24 cellular contexts compared by ENCODE assay signal in the genomic region with DNA sequence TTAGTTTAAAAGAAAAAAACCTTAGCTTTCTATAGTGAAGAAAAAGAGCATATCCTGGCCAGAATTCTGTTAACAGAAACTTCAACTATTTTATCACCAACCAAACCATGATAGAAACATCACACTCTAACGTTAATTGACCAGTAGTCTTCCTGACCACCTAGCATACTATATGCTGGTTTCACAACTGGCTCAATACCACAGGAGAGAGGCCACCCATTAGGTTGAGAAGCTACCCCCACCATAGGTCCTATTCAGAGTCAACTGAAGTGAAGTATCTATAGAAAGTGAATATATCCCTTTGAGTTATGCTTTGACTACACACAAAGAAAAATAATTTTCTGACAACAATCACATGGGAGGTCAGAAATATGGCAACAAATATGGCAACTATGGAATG.
DNase-seq lines count a peak whose midpoint lies in the region; ATAC-seq, FAIRE-seq and TF ChIP-seq lines count a peak whose summit lies in the region.
"Had no signal": no experiment of that assay in that cellular context is flagged by ENCODE, and none has a peak within 500 bp of the region (broad histone marks: within the 10 kb centered on the region; RNA-seq: fewer than 3 reads in every experiment).

No MANE protein-coding gene starts in this region.

- no peak overlapping the region for H2AFZ ChIP-seq in GM12878 (ENCODE audit: control insufficient read depth, low read depth, low read length)
- H2AFZ ChIP-seq: GM23338 had no signal

- CTCF ChIA-PET in activated CD8-positive, alpha-beta T cell treated with anti-CD3 and anti-CD28 coated beads for 36 hours (lab: Charles Lee), result interaction anchor here (0.8 to 1.5 kb wide), 5 partner anchors 8 to 188 kb away, joined by 3 to 5 read pairs (median 4); partner anchors contain the start of gene DNAH7
- CTCF ChIA-PET in activated CD8-positive, alpha-beta T cell treated with anti-CD3 and anti-CD28 coated beads, Interleukin-2, amount 10 ng/mL, durations not matched to agents 7 days and 5 days (lab: Charles Lee), result interaction anchor here (0.9 to 1.4 kb wide), 5 partner anchors 9 to 20 kb away, joined by 3 to 6 read pairs (median 5); no protein-coding TSS in a partner anchor
- CTCF ChIA-PET in activated B cell treated with CpG ODN at 0.5 μM for 24 hours (lab: Charles Lee), result no interaction called here
- CTCF ChIA-PET in GM12878 (lab: Yijun Ruan, JAX), result interaction anchor here (0.9 to 1.4 kb wide), 3 partner anchors 9 to 179 kb away, joined by 3 read pairs; no protein-coding TSS in a partner anchor
- CTCF ChIA-PET in CD8-positive, alpha-beta T cell (lab: Charles Lee), result interaction anchor here (1.1 to 1.3 kb wide), 3 partner anchors 17 to 20 kb away, joined by 3 to 4 read pairs (median 3); no protein-coding TSS in a partner anchor

- POLR2A ChIA-PET in activated CD8-positive, alpha-beta T cell treated with anti-CD3 and anti-CD28 coated beads for 36 hours (lab: Charles Lee), result interaction anchor here (0.6 to 12.9 kb wide), 4 partner anchors 13 to 105 kb away, joined by 3 to 158 read pairs (median 4); no protein-coding TSS in a partner anchor
- POLR2A ChIA-PET in activated CD8-positive, alpha-beta T cell treated with anti-CD3 and anti-CD28 coated beads, Interleukin-2, amount 10 ng/mL, durations not matched to agents 7 days and 5 days (lab: Charles Lee), result interaction anchor here (0.6 to 8.6 kb wide), 3 partner anchors 13 to 45 kb away, joined by 3 to 261 read pairs (median 4); no protein-coding TSS in a partner anchor
- POLR2A ChIA-PET in activated B cell treated with CpG ODN at 0.5 μM for 24 hours (lab: Charles Lee) (interaction anchor here (0.6 to 1.4 kb wide), 3 partner anchors 10 to 663 kb away, joined by 3 to 5 read pairs (median 5); no protein-coding TSS in a partner anchor), GM12878 (lab: Charles Lee) (interaction anchor here (0.8 to 0.9 kb wide), 2 partner anchors 8 to 16 kb away, joined by 3 to 4 read pairs; no protein-coding TSS in a partner anchor)
- POLR2A ChIA-PET in CD8-positive, alpha-beta T cell (lab: Charles Lee), result interaction anchor here (1.3 kb wide), 2 partner anchors 78 to 92 kb away, joined by 3 to 4 read pairs; no protein-coding TSS in a partner anchor

- no peak for TF ChIP-seq POLR2A in GM12878 (IDR thresholded peaks at IDR 0.05; ENCODE audit: low read depth, low read length)
- TF ChIP-seq POLR2A in esophagus muscularis mucosa (IDR thresholded peaks at IDR 0.05; ENCODE audit: low read depth), result no peak

- H3K27me3 Mint-ChIP-seq in activated CD8-positive, alpha-beta T cell treated with anti-CD3 and anti-CD28 coated beads for 36 hours, result no peaks in the 10 kb centered on the region
- no peaks in the 10 kb centered on the region for H3K27me3 Mint-ChIP-seq in activated CD8-positive, alpha-beta T cell treated with anti-CD3 and anti-CD28 coated beads, Interleukin-2, amount 10 ng/mL, durations not matched to agents 7 days and 5 days (ENCODE audit: low read depth)
- H3K27me3 Mint-ChIP-seq in activated B cell treated with CpG ODN at 0.5 μM for 24 hours, result no peaks in the 10 kb centered on the region
- no peaks in the 10 kb centered on the region for H3K27me3 Mint-ChIP-seq in CD8-positive, alpha-beta T cell (ENCODE audit: low read depth)
- H3K27me3 Mint-ChIP-seq: B cell had no signal

- SMC1A ChIA-PET in GM12878 (lab: Charles Lee; ENCODE audit: uncharacterized antibody, unreplicated experiment), result interaction anchor here (0.6 to 5.3 kb wide), 12 partner anchors 11 to 197 kb away, joined by 3 to 47 read pairs (median 4); no protein-coding TSS in a partner anchor

- H3K9me3 Mint-ChIP-seq in activated CD8-positive, alpha-beta T cell treated with anti-CD3 and anti-CD28 coated beads for 36 hours, result peaks cover 12% of the 10 kb centered on the region
- H3K9me3 Mint-ChIP-seq in activated CD8-positive, alpha-beta T cell treated with anti-CD3 and anti-CD28 coated beads, Interleukin-2, amount 10 ng/mL, durations not matched to agents 7 days and 5 days (ENCODE audit: insufficient read depth), result peaks cover 3% of the 10 kb centered on the region
- no peaks in the 10 kb centered on the region for H3K9me3 Mint-ChIP-seq in activated B cell treated with CpG ODN at 0.5 μM for 24 hours
- no peaks in the 10 kb centered on the region for H3K9me3 Mint-ChIP-seq in CD8-positive, alpha-beta T cell
- H3K9me3 Mint-ChIP-seq: CD14-positive monocyte, GM23338 had no signal

- no peak overlapping the region for H3K4me3 ChIP-seq in GM12865 (ENCODE audit: low read depth, low read length)
- no peak overlapping the region for H3K4me3 ChIP-seq in GM12878
- H3K4me3 ChIP-seq in esophagus muscularis mucosa, result no peak overlapping the region
- H3K4me3 ChIP-seq in CD8-positive, alpha-beta T cell (ENCODE audit: low read depth, low read length), result no peak overlapping the region
- H3K4me3 ChIP-seq: GM23338, HAP-1 had no signal

- in situ Hi-C loops in GM12878 (cut with MboI), result loop anchor here (25.0 kb wide), 1 partner anchor 94 kb away; the partner anchor contains the start of gene STK17B

- peak overlapping the region; percentile 70 for H3K27ac Mint-ChIP-seq in activated CD8-positive, alpha-beta T cell treated with anti-CD3 and anti-CD28 coated beads for 36 hours
- no peak overlapping the region for H3K27ac Mint-ChIP-seq in activated CD8-positive, alpha-beta T cell treated with anti-CD3 and anti-CD28 coated beads, Interleukin-2, amount 10 ng/mL, durations not matched to agents 7 days and 5 days
- H3K27ac Mint-ChIP-seq in activated B cell treated with CpG ODN at 0.5 μM for 24 hours, result peak overlapping the region; percentile 32
- no peak overlapping the region for H3K27ac Mint-ChIP-seq in CD8-positive, alpha-beta T cell
- H3K27ac Mint-ChIP-seq: B cell, CD14-positive monocyte, GM23338 had no signal

- H4K20me1 ChIP-seq in GM12878 (ENCODE audit: control insufficient read depth, insufficient read depth), result no peaks in the 10 kb centered on the region

- no peak overlapping the region for H3K27ac ChIP-seq in GM12878 (ENCODE audit: control insufficient read depth, insufficient read depth)
- no peak overlapping the region for H3K27ac ChIP-seq in esophagus muscularis mucosa (replicated peaks in 1 of 4)
- H3K27ac ChIP-seq in CD8-positive, alpha-beta T cell (ENCODE audit: low read depth, low read length), result no peak overlapping the region
- H3K27ac ChIP-seq: RWPE1 had no signal

- TF ChIP-seq RAD21 in GM12878 (IDR thresholded peaks at IDR 0.05; ENCODE audit: insufficient read depth, low read depth, low read length), result no peak

- BruUV-seq in GM12878 (replicated peaks; lab: Mats Ljungman, UMichigan), result no TSS peak

- no peak for TF ChIP-seq CTCF in activated CD8-positive, alpha-beta T cell treated with anti-CD3 and anti-CD28 coated beads for 36 hours (IDR thresholded peaks at IDR 0.05)
- no peak for TF ChIP-seq CTCF in GM12865 (IDR thresholded peaks at IDR 0.05; ENCODE audit: insufficient read depth, low read depth, low read length, missing control alignments)
- no peak for TF ChIP-seq CTCF in activated B cell treated with CpG ODN at 0.5 μM for 24 hours (IDR thresholded peaks at IDR 0.05)
- TF ChIP-seq CTCF in GM12878 (IDR thresholded peaks at IDR 0.05 in 2 of 3, conservative IDR thresholded peaks at IDR 0.05 in 1 of 3; ENCODE audit: control insufficient read depth in 2 of 3, extremely low read depth in 1 of 3, insufficient read depth in 1 of 3, low read depth in 3 of 3, low read length in 3 of 3), result no peak
- TF ChIP-seq CTCF in esophagus muscularis mucosa (IDR thresholded peaks at IDR 0.05), result no peak
- no peak for TF ChIP-seq CTCF in CD8-positive, alpha-beta T cell (IDR thresholded peaks at IDR 0.05)

- H3K9me3 ChIP-seq in GM12878 (replicated peaks; ENCODE audit: control insufficient read depth, insufficient read depth, low read length), result no peaks in the 10 kb centered on the region
- no peaks in the 10 kb centered on the region for H3K9me3 ChIP-seq in esophagus muscularis mucosa
- H3K9me3 ChIP-seq in CD8-positive, alpha-beta T cell (ENCODE audit: low read length), result no peaks in the 10 kb centered on the region
- H3K9me3 ChIP-seq: HAP-1 had no signal

- H3K36me3 ChIP-seq in GM12878 (ENCODE audit: control insufficient read depth in 2 of 2, insufficient read depth in 2 of 2, low read length in 1 of 2), result peaks cover 0 to 12% of the 10 kb centered on the region in 2 experiments; a peak in 2 of 4 replicates
- peaks cover 0 to 50% (median 0%) of the 10 kb centered on the region in 4 donors for H3K36me3 ChIP-seq in esophagus muscularis mucosa
- no peaks in the 10 kb centered on the region for H3K36me3 ChIP-seq in CD8-positive, alpha-beta T cell (ENCODE audit: insufficient read depth, low read length)
- H3K36me3 ChIP-seq: HAP-1 had no signal

- FAIRE-seq in GM12878 (lab: Jason Lieb, UNC), result no peak
- FAIRE-seq: A204.1 had no signal

- H3K4me3 Mint-ChIP-seq in activated CD8-positive, alpha-beta T cell treated with anti-CD3 and anti-CD28 coated beads for 36 hours, result no peak overlapping the region
- no peak overlapping the region for H3K4me3 Mint-ChIP-seq in activated CD8-positive, alpha-beta T cell treated with anti-CD3 and anti-CD28 coated beads, Interleukin-2, amount 10 ng/mL, durations not matched to agents 7 days and 5 days
- no peak overlapping the region for H3K4me3 Mint-ChIP-seq in activated B cell treated with CpG ODN at 0.5 μM for 24 hours
- H3K4me3 Mint-ChIP-seq in CD8-positive, alpha-beta T cell, result no peak overlapping the region
- H3K4me3 Mint-ChIP-seq: B cell, CD14-positive monocyte, GM23338 had no signal

- 0% methylated on average over 1 of the region's 1 CpG for WGBS in GM12878 (ENCODE audit: insufficient coverage, insufficient replicate concordance, low lambda C conversion rate, missing lambda C conversion rate)
- WGBS in esophagus muscularis mucosa, result 79% methylated on average over 1 of the region's 1 CpG

- intact Hi-C loops in activated CD8-positive, alpha-beta T cell treated with anti-CD3 and anti-CD28 coated beads for 36 hours (cut with micrococcal nuclease), result no loop called here
- intact Hi-C loops in activated B cell treated with CpG ODN at 0.5 μM for 24 hours (cut with micrococcal nuclease) (no loop called here), GM12878 (cut with micrococcal nuclease; ENCODE audit: unreplicated experiment) (no loop called here), esophagus muscularis mucosa (cut with DNase I) (no loop called here)
- intact Hi-C loops in CD8-positive, alpha-beta T cell (cut with DNase I, micrococcal nuclease), result no loop called here

- TF ChIP-seq EP300 in GM12878 (IDR thresholded peaks at IDR 0.05; ENCODE audit: borderline replicate concordance in 1 of 2, control insufficient read depth in 1 of 2, low read depth in 2 of 2, low read length in 2 of 2), result no peak
- no peak for TF ChIP-seq EP300 in esophagus muscularis mucosa (IDR thresholded peaks at IDR 0.05)

- no peak overlapping the region for H3K4me2 ChIP-seq in GM12878 (ENCODE audit: control insufficient read depth, insufficient read depth)
- H3K4me2 ChIP-seq: GM23338 had no signal

- H3K36me3 Mint-ChIP-seq in activated CD8-positive, alpha-beta T cell treated with anti-CD3 and anti-CD28 coated beads for 36 hours (ENCODE audit: low read depth), result peaks cover 15% of the 10 kb centered on the region
- peaks cover 27% of the 10 kb centered on the region for H3K36me3 Mint-ChIP-seq in activated CD8-positive, alpha-beta T cell treated with anti-CD3 and anti-CD28 coated beads, Interleukin-2, amount 10 ng/mL, durations not matched to agents 7 days and 5 days (ENCODE audit: low read depth)
- H3K36me3 Mint-ChIP-seq in activated B cell treated with CpG ODN at 0.5 μM for 24 hours (ENCODE audit: low read depth), result no peaks in the 10 kb centered on the region
- no peaks in the 10 kb centered on the region for H3K36me3 Mint-ChIP-seq in CD8-positive, alpha-beta T cell
- H3K36me3 Mint-ChIP-seq: CD14-positive monocyte had no signal

- H3K27me3 ChIP-seq in GM12878 (replicated peaks in 1 of 2; ENCODE audit: control insufficient read depth in 2 of 2, insufficient read depth in 2 of 2, low read length in 1 of 2) (no peaks in the 10 kb centered on the region), esophagus muscularis mucosa (no peaks in the 10 kb centered on the region)
- H3K27me3 ChIP-seq in CD8-positive, alpha-beta T cell (ENCODE audit: insufficient read depth, low read length), result no peaks in the 10 kb centered on the region

- peaks cover 75% of the 10 kb centered on the region for H3K4me1 Mint-ChIP-seq in activated CD8-positive, alpha-beta T cell treated with anti-CD3 and anti-CD28 coated beads for 36 hours (ENCODE audit: low read depth)
- H3K4me1 Mint-ChIP-seq in activated CD8-positive, alpha-beta T cell treated with anti-CD3 and anti-CD28 coated beads, Interleukin-2, amount 10 ng/mL, durations not matched to agents 7 days and 5 days (ENCODE audit: low read depth), result peaks cover 70% of the 10 kb centered on the region
- H3K4me1 Mint-ChIP-seq in activated B cell treated with CpG ODN at 0.5 μM for 24 hours, result peaks cover 52% of the 10 kb centered on the region
- peaks cover 69% of the 10 kb centered on the region for H3K4me1 Mint-ChIP-seq in CD8-positive, alpha-beta T cell (ENCODE audit: low read depth)

- no peak for ATAC-seq in activated CD8-positive, alpha-beta T cell treated with anti-CD3 and anti-CD28 coated beads for 36 hours
- ATAC-seq in activated CD8-positive, alpha-beta T cell treated with anti-CD3 and anti-CD28 coated beads, Interleukin-2, amount 10 ng/mL, durations not matched to agents 7 days and 5 days, result no peak
- no peak for ATAC-seq in activated B cell treated with CpG ODN at 0.5 μM for 24 hours (ENCODE audit: low read depth)
- peak; percentile 80 for ATAC-seq in GM12878
- ATAC-seq in CD8-positive, alpha-beta T cell, result no peak
- ATAC-seq: GM23338 had no signal

- RAD21 ChIA-PET in GM12878 (lab: Charles Lee; ENCODE audit: unreplicated experiment), result interaction anchor here (1.0 to 2.5 kb wide), 9 partner anchors 8 to 74 kb away, joined by 3 to 11 read pairs (median 5); no protein-coding TSS in a partner anchor

- H3K4me1 ChIP-seq in GM12878 (ENCODE audit: control insufficient read depth, insufficient read depth, low read length) (no peaks in the 10 kb centered on the region), esophagus muscularis mucosa (no peaks in the 10 kb centered on the region)
- H3K4me1 ChIP-seq in CD8-positive, alpha-beta T cell (ENCODE audit: insufficient read depth, low read length), result peaks cover 41% of the 10 kb centered on the region
- H3K4me1 ChIP-seq: HAP-1 had no signal

- no peaks in the 10 kb centered on the region for H3K79me2 ChIP-seq in GM12878 (ENCODE audit: control insufficient read depth, insufficient read depth, low read length)

- H3K9ac ChIP-seq in GM12878 (ENCODE audit: control insufficient read depth, insufficient read depth, low read length), result no peak overlapping the region

- DNase-seq in activated CD8-positive, alpha-beta T cell treated with anti-CD3 and anti-CD28 coated beads for 36 hours, result no peak
- DNase-seq in activated CD8-positive, alpha-beta T cell treated with anti-CD3 and anti-CD28 coated beads, Interleukin-2, amount 10 ng/mL, durations not matched to agents 7 days and 5 days, result no peak
- DNase-seq in GM12865 (ENCODE audit: low read depth), result peak; percentile 67
- DNase-seq in activated B cell treated with CpG ODN at 0.5 μM for 24 hours, result no peak
- DNase-seq in GM12878 (ENCODE audit: low read depth, low spot score), result no peak
- no peak for DNase-seq in T-helper 1 cell
- no peak for DNase-seq in esophagus muscularis mucosa (ENCODE audit: extremely low spot score)
- DNase-seq in CD8-positive, alpha-beta T cell, result no peak
- DNase-seq: Caco-2, DND-41, KBM-7, MM.1S, NCI-H1048, NCI-H1417 treated with DMSO at 0.1 percent for 48 hours, NCI-H187, NCI-H446 treated with DMSO at 0.1 percent for 48 hours, NCI-H526 treated with DMSO at 0.1 percent for 48 hours, SHP77 treated with DMSO at 0.1 percent for 48 hours had no signal

Comparison
In these comparisons a context has a peak if more than half of its experiments do, and no peak if none do; other contexts are left out.
1. H3K27ac Mint-ChIP-seq: peak in activated CD8-positive, alpha-beta T cell treated with anti-CD3 and anti-CD28 coated beads for 36 hours (single experiment) and activated B cell treated with CpG ODN at 0.5 μM for 24 hours (single experiment); none in activated CD8-positive, alpha-beta T cell treated with anti-CD3 and anti-CD28 coated beads, Interleukin-2, amount 10 ng/mL, durations not matched to agents 7 days and 5 days (single experiment) and CD8-positive, alpha-beta T cell (single experiment).